ENCODE assay signal across 8 cellular contexts in the genomic region with DNA sequence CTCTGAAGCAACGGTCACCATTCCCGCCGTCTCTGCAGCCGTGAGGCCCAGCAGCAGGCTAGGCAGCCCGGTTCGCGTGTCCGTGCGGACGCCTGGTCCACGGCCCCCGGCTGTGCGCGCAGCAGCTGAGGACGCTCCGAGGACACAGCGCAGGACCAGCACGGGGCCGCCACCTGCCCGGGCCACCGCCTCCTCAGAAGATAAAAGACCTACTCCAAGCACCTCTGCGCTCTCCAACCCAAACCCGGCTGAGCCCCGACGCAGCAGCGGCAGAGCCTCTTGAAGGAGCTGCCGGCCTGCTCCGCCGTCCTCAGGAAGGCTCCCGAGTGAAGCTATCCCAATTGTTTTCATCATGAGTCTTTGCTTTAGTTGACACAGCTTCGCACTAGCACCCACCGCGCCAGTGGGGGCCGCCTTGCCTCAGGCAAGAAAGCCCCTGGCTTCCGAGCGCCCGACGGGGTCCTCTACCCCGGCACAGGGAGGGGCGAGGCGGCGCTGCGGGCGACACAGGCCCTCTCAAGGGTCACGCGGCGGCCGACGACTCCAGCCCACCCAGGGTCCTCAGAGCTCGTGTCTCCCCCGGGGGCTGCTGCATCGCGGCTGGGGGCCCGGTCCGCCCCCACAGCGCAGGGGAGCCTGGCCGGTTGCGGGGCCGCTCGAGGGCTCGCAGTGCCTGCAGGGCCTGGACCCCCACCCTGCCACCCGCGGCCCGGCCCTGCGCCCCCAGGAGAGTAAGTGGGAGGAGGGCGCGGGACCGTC. TPM values are rescaled to one million over a fixed set of nuclear protein-coding genes. Genes with fewer than 3 reads are reported as not detected.
A peak's percentile ranks its signal among the peaks of the same experiment; 100 is the strongest.
DNase-seq lines count a peak whose midpoint lies in the region; ATAC-seq and TF ChIP-seq lines count a peak whose summit lies in the region.

No MANE protein-coding gene starts in this region.

- peak overlapping the region; percentile 78 for H3K4me3 Mint-ChIP-seq in natural killer cell

- no peaks in the 10 kb centered on the region for H3K9me3 ChIP-seq in SJCRH30 (replicated peaks)

- H3K27ac ChIP-seq in SJCRH30, result no peak overlapping the region

- intact Hi-C loops in natural killer cell (cut with micrococcal nuclease), result no loop called here

- peaks cover 20 to 38% of the 10 kb centered on the region in 2 donors for H3K4me1 Mint-ChIP-seq in natural killer cell

- no peaks in the 10 kb centered on the region for H3K36me3 ChIP-seq in SJCRH30

- ATAC-seq in HG02642 (IDR thresholded peaks at IDR 0.05; ENCODE audit: poor library complexity, unreplicated experiment) (peak; percentile 6), natural killer cell (no peak), GM21786 (IDR thresholded peaks at IDR 0.05; ENCODE audit: unreplicated experiment) (no peak), HG03571 (IDR thresholded peaks at IDR 0.05; ENCODE audit: unreplicated experiment) (no peak)

- H3K27me3 Mint-ChIP-seq in natural killer cell (ENCODE audit: low read depth in 2 of 2), result no peaks in the 10 kb centered on the region

- H3K9me3 Mint-ChIP-seq in natural killer cell, result no peaks in the 10 kb centered on the region

- peak; percentile 41 for DNase-seq in GM12865 (ENCODE audit: low read depth)
- DNase-seq in SJCRH30, result no peak
- DNase-seq in epithelial cell of proximal tubule (ENCODE audit: low read depth), result no peak
- DNase-seq in natural killer cell, result no peak
- DNase-seq in stimulated activated CD4-positive, alpha-beta T cell treated with anti-CD3 and anti-CD28 coated beads, Interleukin-4, amount 100 ng/mL, for 1 hour, result no peak

- H3K36me3 Mint-ChIP-seq in natural killer cell, result no peaks in the 10 kb centered on the region

- H3K4me3 ChIP-seq in GM12865 (ENCODE audit: low read depth, low read length) (peak overlapping the region; percentile 84), SJCRH30 (peak overlapping the region; percentile 74), epithelial cell of proximal tubule (ENCODE audit: low read depth, low read length) (peak overlapping the region; percentile 73)

- TF ChIP-seq CTCF in GM12865 (IDR thresholded peaks at IDR 0.05; ENCODE audit: insufficient read depth, low read depth, low read length, missing control alignments), result no peak
- TF ChIP-seq CTCF in epithelial cell of proximal tubule (conservative IDR thresholded peaks at IDR 0.05; ENCODE audit: low read depth, low read length), result no peak
- no peak for TF ChIP-seq CTCF in natural killer cell (IDR thresholded peaks at IDR 0.05)

- H3K27ac Mint-ChIP-seq in natural killer cell, result peak overlapping the region in 1 of 2 donors; percentile 72

- H3K4me1 ChIP-seq in SJCRH30, result peaks cover 4% of the 10 kb centered on the region; the same call in 1 of the 2 replicates

- no peaks in the 10 kb centered on the region for H3K27me3 ChIP-seq in SJCRH30

RNA-seq across cellular contexts. Expression of a gene that starts 16.9 kb away (rescaled TPM):
- total RNA-seq in SJCRH30 (2014; rRNA removed; shearing (Covaris generic)), result 0.93 and 2.1 TPM in 2 replicates
- total RNA-seq in epithelial cell of proximal tubule (0.23 TPM in 1 of 2 replicates, not detected in the other), natural killer cell (1 to 10 TPM; 2.3 to 4.5 (median 2.5) TPM)

RNA-seq across cellular contexts. Expression of a gene that starts 44.5 kb away (rescaled TPM):
- total RNA-seq in SJCRH30 (2014; rRNA removed; shearing (Covaris generic)), result not detected in 2 replicates
- total RNA-seq in epithelial cell of proximal tubule, result not detected in 2 replicates
- not detected for total RNA-seq in natural killer cell

RNA-seq across cellular contexts. Expression of a gene that starts 52.1 kb away (rescaled TPM):
- 6.4 and 8.6 TPM in 2 replicates for total RNA-seq in SJCRH30 (2014; rRNA removed; shearing (Covaris generic))
- total RNA-seq in epithelial cell of proximal tubule, result 4.6 and 5.4 TPM in 2 replicates
- total RNA-seq in natural killer cell, result 10 to 100 TPM; 33.6 to 38.3 (median 33.6) TPM
